In genomic region chr22:46764779-46765485, GRCh38 we compare ENCODE assay signal across 15 cellular contexts. TPM values are rescaled to one million over a fixed set of nuclear protein-coding genes. Genes with fewer than 3 reads are reported as not detected.
DNase-seq lines count a peak whose midpoint lies in the region; ATAC-seq, FAIRE-seq and TF ChIP-seq lines count a peak whose summit lies in the region.
"Had no signal": no experiment of that assay in that cellular context is flagged by ENCODE, and none has a peak within 500 bp of the region (broad histone marks: within the 10 kb centered on the region; RNA-seq: fewer than 3 reads in every experiment).

No MANE protein-coding gene starts in this region.

- WGBS in pancreas, 2 donors: 47% methylated on average over 6 of the region's 6 CpGs

- peaks cover 29% of the 10 kb centered on the region for H3K36me3 Mint-ChIP-seq in activated CD4-positive, alpha-beta T cell treated with anti-CD3 and anti-CD28 coated beads for 36 hours (ENCODE audit: low read depth)
- peaks cover 26% of the 10 kb centered on the region for H3K36me3 Mint-ChIP-seq in central memory CD8-positive, alpha-beta T cell (ENCODE audit: insufficient read depth)

- no peak for FAIRE-seq in pancreas (lab: Jason Lieb, UNC)
- FAIRE-seq: A204.1, RCC 7860, urothelium cell line had no signal

- CTCF ChIA-PET in activated CD4-positive, alpha-beta T cell treated with anti-CD3 and anti-CD28 coated beads for 36 hours (lab: Charles Lee): interaction anchor here (0.7 kb wide), 1 partner anchor 38 kb away, joined by 3 read pairs; no protein-coding TSS in a partner anchor

- no peaks in the 10 kb centered on the region for H3K9me3 Mint-ChIP-seq in activated CD4-positive, alpha-beta T cell treated with anti-CD3 and anti-CD28 coated beads for 36 hours (ENCODE audit: low read depth)
- no peaks in the 10 kb centered on the region for H3K9me3 Mint-ChIP-seq in central memory CD8-positive, alpha-beta T cell

- DNase-seq in activated CD4-positive, alpha-beta T cell treated with anti-CD3 and anti-CD28 coated beads for 36 hours: no peak
- DNase-seq in activated CD4-positive, alpha-beta T cell treated with anti-CD3 and anti-CD28 coated beads for 1 hour: no peak
- DNase-seq in NCI-H2196 (lab: John Stamatoyannopoulos, UW; ENCODE audit: unreplicated experiment): peak; percentile 58
- no peak for DNase-seq in central memory CD8-positive, alpha-beta T cell (ENCODE audit: low spot score in 2 of 2)
- peak in 5 of 6 donors; percentile 52 to 70 (median 65) for DNase-seq in pancreas
- no peak for DNase-seq in COLO668 (lab: John Stamatoyannopoulos, UW; ENCODE audit: unreplicated experiment)
- DNase-seq in HUDEP-2 (lab: John Stamatoyannopoulos, UW; ENCODE audit: unreplicated experiment in 76 of 76): no peak
- DNase-seq: DMS79 treated with DMSO at 0.1 percent for 48 hours; effector memory CD4-positive, alpha-beta T cell; nucleus accumbens; T-helper 9 cell had no signal

- H3K27ac ChIP-seq in pancreas: no peak overlapping the region

- peak overlapping the region; percentile 94 for H3K4me3 Mint-ChIP-seq in activated CD4-positive, alpha-beta T cell treated with anti-CD3 and anti-CD28 coated beads for 36 hours
- no peak overlapping the region for H3K4me3 Mint-ChIP-seq in central memory CD8-positive, alpha-beta T cell

- no peak overlapping the region for H3K4me3 ChIP-seq in pancreas

- peaks cover 7 to 22% (median 9%) of the 10 kb centered on the region in 3 donors for H3K4me1 ChIP-seq in pancreas

- H3K27ac Mint-ChIP-seq in activated CD4-positive, alpha-beta T cell treated with anti-CD3 and anti-CD28 coated beads for 36 hours: peak overlapping the region; percentile 56
- H3K27ac Mint-ChIP-seq in central memory CD8-positive, alpha-beta T cell (ENCODE audit: low read depth): peak overlapping the region; percentile 99

- no peaks in the 10 kb centered on the region for H3K27me3 Mint-ChIP-seq in activated CD4-positive, alpha-beta T cell treated with anti-CD3 and anti-CD28 coated beads for 36 hours
- H3K27me3 Mint-ChIP-seq in central memory CD8-positive, alpha-beta T cell: no peaks in the 10 kb centered on the region

- peaks cover 68% of the 10 kb centered on the region for H3K4me1 Mint-ChIP-seq in activated CD4-positive, alpha-beta T cell treated with anti-CD3 and anti-CD28 coated beads for 36 hours
- peaks cover 80% of the 10 kb centered on the region for H3K4me1 Mint-ChIP-seq in central memory CD8-positive, alpha-beta T cell

- intact Hi-C loops in activated CD4-positive, alpha-beta T cell treated with anti-CD3 and anti-CD28 coated beads for 36 hours (cut with DNase I, micrococcal nuclease): no loop called here
- intact Hi-C loops in pancreas (cut with DNase I): no loop called here

- ATAC-seq in activated CD4-positive, alpha-beta T cell treated with anti-CD3 and anti-CD28 coated beads for 36 hours: no peak
- no peak for ATAC-seq in central memory CD8-positive, alpha-beta T cell (replicated peaks; ENCODE audit: extremely low read depth, poor library complexity, severe bottlenecking)
- ATAC-seq in pancreas (peak; percentile 46 to 67 (median 50)), HG02623 (IDR thresholded peaks at IDR 0.05; ENCODE audit: unreplicated experiment) (no peak)

- TF ChIP-seq CTCF in pancreas (IDR thresholded peaks at IDR 0.05): no peak

- POLR2A ChIA-PET in activated CD4-positive, alpha-beta T cell treated with anti-CD3 and anti-CD28 coated beads for 36 hours (lab: Charles Lee): no interaction called here

- H3K36me3 ChIP-seq in pancreas: no peaks in the 10 kb centered on the region

- H3K27me3 ChIP-seq in pancreas: no peaks in the 10 kb centered on the region

- no peaks in the 10 kb centered on the region for H3K9me3 ChIP-seq in pancreas

RNA-seq across cellular contexts. Expression of gene TBC1D22A, which starts 2.5 kb away (rescaled TPM):
- 10 to 100 TPM; 36.0 to 38.0 TPM for total RNA-seq in activated CD4-positive, alpha-beta T cell treated with anti-CD3 and anti-CD28 coated beads for 36 hours
- 10 to 100 TPM; 14.3 to 17.6 (median 16.3) TPM for total RNA-seq in pancreas
- 10 to 100 TPM; 12.0 to 12.8 TPM for polyA plus RNA-seq in pancreas

RNA-seq across cellular contexts. Expression of gene CERK, which starts 26.9 kb away (rescaled TPM):
- total RNA-seq in activated CD4-positive, alpha-beta T cell treated with anti-CD3 and anti-CD28 coated beads for 36 hours: 10 to 100 TPM; 27.0 to 32.8 TPM
- total RNA-seq in pancreas: 10 to 100 TPM; 24.7 to 32.7 (median 29.7) TPM
- polyA plus RNA-seq in pancreas: 10 to 100 TPM; 12.7 to 30.0 TPM

Comparison
In these comparisons a context has a peak if more than half of its experiments do, and no peak if none do; other contexts are left out.
1. ATAC-seq: peak in pancreas (4 of 4); none in activated CD4-positive, alpha-beta T cell treated with anti-CD3 and anti-CD28 coated beads for 36 hours (single experiment), central memory CD8-positive, alpha-beta T cell (single experiment) and HG02623 (single experiment).
2. DNase-seq: peak in NCI-H2196 (single experiment) and pancreas (5 of 6); none in activated CD4-positive, alpha-beta T cell treated with anti-CD3 and anti-CD28 coated beads for 36 hours (single experiment), activated CD4-positive, alpha-beta T cell treated with anti-CD3 and anti-CD28 coated beads for 1 hour (single experiment), central memory CD8-positive, alpha-beta T cell (0 of 2), COLO668 (single experiment) and HUDEP-2 (0 of 76).